Comparison of ENCODE assay signal across 14 cellular contexts in the genomic region with DNA sequence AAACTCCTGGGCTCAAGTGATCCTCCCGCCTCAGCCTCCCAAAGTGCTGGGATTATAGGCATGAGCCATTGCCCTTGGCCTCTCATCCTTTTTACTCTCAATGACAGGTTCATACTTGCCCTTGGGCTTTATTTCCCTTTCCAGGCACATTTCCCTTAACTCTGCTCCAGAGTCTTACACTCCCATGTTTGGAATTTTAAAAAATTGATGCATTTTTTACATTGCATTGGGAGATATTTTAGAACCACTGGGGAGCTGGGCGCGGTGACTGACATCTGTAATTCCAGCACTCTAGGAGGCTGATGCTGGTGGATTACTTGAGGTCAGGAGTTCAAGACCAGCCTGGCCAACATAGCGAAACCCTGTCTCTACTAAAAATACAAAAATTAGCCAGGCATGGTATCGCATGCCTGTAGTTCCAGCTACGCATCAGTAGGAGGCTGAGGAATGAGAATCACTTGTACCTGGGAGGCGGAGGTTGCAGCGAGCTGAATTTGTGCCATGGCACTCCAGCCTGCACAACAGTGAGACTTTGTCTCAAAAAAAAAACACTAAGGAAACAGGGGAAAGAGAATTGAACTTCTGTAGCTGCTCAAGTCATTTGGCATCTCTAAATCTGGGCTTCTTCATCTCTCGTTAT.
"Had no signal": no experiment of that assay in that cellular context is flagged by ENCODE, and none has a peak within 500 bp of the region (broad histone marks: within the 10 kb centered on the region; RNA-seq: fewer than 3 reads in every experiment).

No MANE protein-coding gene starts in this region.

- H3K9me3 Mint-ChIP-seq: activated CD4-positive, alpha-beta T cell treated with anti-CD3 and anti-CD28 coated beads, Interleukin-2, amount 10 ng/mL, durations not matched to agents 24 days and 14 days; activated T-helper 2 cell treated with anti-CD3 and anti-CD28 coated beads, Interferon-gamma antibody, Interleukin-2, Interleukin-4, amounts not matched to agents 10 μg/mL and 5 μg/mL and 100 μg/mL, durations not matched to agents 14 hours and 24 hours and 36 hours; T-helper 1 cell treated with Interleukin-12 subunit alpha and Interleukin-12 subunit beta and Interleukin-4 antibody, amounts not matched to agents 30 μg/mL and 1 μg/mL, for 36 hours had no signal

- H3K4me1 ChIP-seq: adrenal gland, body of pancreas, uterus had no signal

- H3K4me3 ChIP-seq: adrenal gland, body of pancreas, dorsolateral prefrontal cortex, heart left ventricle, left lung, uterus had no signal

- H3K27me3 ChIP-seq: adrenal gland, body of pancreas, dorsolateral prefrontal cortex, heart left ventricle, left lung, uterus had no signal

- H3K36me3 ChIP-seq: adrenal gland, heart left ventricle, left lung, uterus had no signal

- ATAC-seq: body of pancreas, heart left ventricle had no signal

- DNase-seq: activated CD4-positive, alpha-beta T cell treated with anti-CD3 and anti-CD28 coated beads, Interleukin-2, amount 10 ng/mL, durations not matched to agents 24 days and 14 days; activated naive CD4-positive, alpha-beta T cell treated with anti-CD3 and anti-CD28 coated beads, Interleukin-2, amount 50 U/mL, for 16 hours; adrenal gland; body of pancreas; cerebellar nuclear complex; dorsolateral prefrontal cortex; heart left ventricle; islet precursor cell; left lung; uterus had no signal

- H3K4me3 Mint-ChIP-seq: activated CD4-positive, alpha-beta T cell treated with anti-CD3 and anti-CD28 coated beads, Interleukin-2, amount 10 ng/mL, durations not matched to agents 24 days and 14 days; nephron; T-helper 1 cell treated with Interleukin-12 subunit alpha and Interleukin-12 subunit beta and Interleukin-4 antibody, amounts not matched to agents 30 μg/mL and 1 μg/mL, for 36 hours had no signal

- FAIRE-seq: frontal cortex had no signal

- H3K27ac Mint-ChIP-seq: activated CD4-positive, alpha-beta T cell treated with anti-CD3 and anti-CD28 coated beads, Interleukin-2, amount 10 ng/mL, durations not matched to agents 24 days and 14 days; activated T-helper 2 cell treated with anti-CD3 and anti-CD28 coated beads, Interferon-gamma antibody, Interleukin-2, Interleukin-4, amounts not matched to agents 10 μg/mL and 5 μg/mL and 100 μg/mL, durations not matched to agents 14 hours and 24 hours and 36 hours; nephron; T-helper 1 cell treated with Interleukin-12 subunit alpha and Interleukin-12 subunit beta and Interleukin-4 antibody, amounts not matched to agents 30 μg/mL and 1 μg/mL, for 36 hours had no signal

- H3K27me3 Mint-ChIP-seq: activated CD4-positive, alpha-beta T cell treated with anti-CD3 and anti-CD28 coated beads, Interleukin-2, amount 10 ng/mL, durations not matched to agents 24 days and 14 days had no signal

- H3K27ac ChIP-seq: adrenal gland, body of pancreas, dorsolateral prefrontal cortex, heart left ventricle, left lung, uterus had no signal

- H3K9me3 ChIP-seq: adrenal gland, body of pancreas, heart left ventricle, left lung, uterus had no signal
